ENCODE assay signal across 12 cellular contexts in genomic region chr3:28242519-28242918, GRCh38. TPM values are rescaled to one million over a fixed set of nuclear protein-coding genes. Genes with fewer than 3 reads are reported as not detected.
DNase-seq lines count a peak whose midpoint lies in the region; ATAC-seq and TF ChIP-seq lines count a peak whose summit lies in the region.
"Had no signal": no experiment of that assay in that cellular context is flagged by ENCODE, and none has a peak within 500 bp of the region (broad histone marks: within the 10 kb centered on the region; RNA-seq: fewer than 3 reads in every experiment).

No MANE protein-coding gene starts in this region.

- H3K36me3 ChIP-seq in cardiac muscle cell (no peaks in the 10 kb centered on the region), uterus (no peaks in the 10 kb centered on the region)

- DNase-seq in cardiac muscle cell (ENCODE audit: low read depth in 1 of 2, low spot score in 1 of 2) (no peak), left cardiac atrium (no peak), astrocyte of the cerebellum (ENCODE audit: low read depth) (no peak), memory B cell (ENCODE audit: low spot score in 2 of 2) (no peak), uterus (no peak), NCI-H2227 treated with DMSO at 0.1 percent for 48 hours (lab: John Stamatoyannopoulos, UW) (no peak), SIG-M5 (lab: John Stamatoyannopoulos, UW) (no peak), amygdala (lab: John Stamatoyannopoulos, UW) (no peak)
- DNase-seq: DMS53; H7; RPMI8226; stimulated activated CD4-positive, alpha-beta T cell treated with anti-CD3 and anti-CD28 coated beads, Interleukin-4, amount 100 ng/mL, for 4 hours had no signal

- no peak for TF ChIP-seq CTCF in cardiac muscle cell (IDR thresholded peaks at IDR 0.05; ENCODE audit: low read depth, low read length)
- TF ChIP-seq CTCF in astrocyte of the cerebellum (IDR thresholded peaks at IDR 0.05; ENCODE audit: low read depth, low read length, missing control alignments), result no peak
- TF ChIP-seq CTCF in uterus (IDR thresholded peaks at IDR 0.05), result no peak

- no peak for TF ChIP-seq POLR2A in uterus (IDR thresholded peaks at IDR 0.05)

- no peaks in the 10 kb centered on the region for H3K27me3 ChIP-seq in cardiac muscle cell
- H3K27me3 ChIP-seq in uterus, result no peaks in the 10 kb centered on the region

- no peaks in the 10 kb centered on the region for H3K9me3 ChIP-seq in cardiac muscle cell (ENCODE audit: low read depth)
- no peaks in the 10 kb centered on the region for H3K9me3 ChIP-seq in uterus

- H3K27ac ChIP-seq in cardiac muscle cell (no peak overlapping the region), uterus (peak overlapping the region in 1 of 2 donors; percentile 83)

- in situ Hi-C loops in astrocyte of the cerebellum (cut with HindIII; ENCODE audit: low sequenced_read_pairs), result no loop called here

- peaks cover 1% of the 10 kb centered on the region for H3K9me3 Mint-ChIP-seq in memory B cell

- H3K36me3 Mint-ChIP-seq in memory B cell, result peaks cover 2% of the 10 kb centered on the region

- peak overlapping the region; percentile 98 for H3K4me3 Mint-ChIP-seq in memory B cell

- intact Hi-C loops in left cardiac atrium (cut with DNase I) (no loop called here), uterus (cut with DNase I; ENCODE audit: low total_unique reads) (no loop called here)

- H3K4me1 ChIP-seq in cardiac muscle cell (ENCODE audit: low read depth) (peaks cover 3% of the 10 kb centered on the region), uterus (no peaks in the 10 kb centered on the region)

- H3K4me3 ChIP-seq in cardiac muscle cell (peak overlapping the region; percentile 59), astrocyte of the cerebellum (ENCODE audit: low read depth, low read length) (peak overlapping the region; percentile 62), uterus (peak overlapping the region; percentile 92 to 99)

- H3K27ac Mint-ChIP-seq in memory B cell, result no peak overlapping the region

- ATAC-seq in left cardiac atrium, result no peak
- no peak for ATAC-seq in memory B cell (ENCODE audit: low read depth)

- peaks cover 31% of the 10 kb centered on the region for H3K4me1 Mint-ChIP-seq in memory B cell

- no peaks in the 10 kb centered on the region for H3K27me3 Mint-ChIP-seq in memory B cell

RNA-seq across cellular contexts. Expression of gene CMC1, which starts 1.1 kb away (rescaled TPM):
- total RNA-seq in cardiac muscle cell (9.2 and 14.0 TPM in 2 replicates), left cardiac atrium (10 to 100 TPM; 28.6 to 32.0 TPM), uterus (10 to 100 TPM in 1 of 4 donors, 1 to 10 TPM in 3; 2.0 to 17.8 (median 3.9) TPM)
- 72.0 and 84.9 TPM in 2 replicates for polyA plus RNA-seq in cardiac muscle cell
